Comparison of ENCODE assay signal across 16 cellular contexts in genomic region chr22:46203590-46203980, GRCh38. TPM values are rescaled to one million over a fixed set of nuclear protein-coding genes. Genes with fewer than 3 reads are reported as not detected.
DNase-seq lines count a peak whose midpoint lies in the region; ATAC-seq and TF ChIP-seq lines count a peak whose summit lies in the region.
"Had no signal": no experiment of that assay in that cellular context is flagged by ENCODE, and none has a peak within 500 bp of the region (broad histone marks: within the 10 kb centered on the region; RNA-seq: fewer than 3 reads in every experiment).

No MANE protein-coding gene starts in this region.

- no peak for TF ChIP-seq EP300 in transverse colon (IDR thresholded peaks at IDR 0.05; ENCODE audit: low read depth)

- H3K4me3 Mint-ChIP-seq in MCF 10A (ENCODE audit: unreplicated experiment) (no peak overlapping the region), WTC11 (no peak overlapping the region)
- H3K4me3 Mint-ChIP-seq: B cell; CD4-positive, alpha-beta T cell; HFFc6 had no signal

- ATAC-seq in left lobe of liver (peak; percentile 20), WTC11 (no peak), HG02973 (IDR thresholded peaks at IDR 0.05; ENCODE audit: unreplicated experiment) (no peak)
- ATAC-seq: GM12878 had no signal

- CTCF ChIA-PET in MCF 10A (lab: Yijun Ruan, JAX), result no interaction called here
- CTCF ChIA-PET in WTC11 (lab: Charles Lee), result no interaction called here

- H3K9me3 Mint-ChIP-seq in MCF 10A (ENCODE audit: unreplicated experiment), result peaks cover 4% of the 10 kb centered on the region
- H3K9me3 Mint-ChIP-seq in WTC11, result peaks cover 17% of the 10 kb centered on the region

- H3K9ac ChIP-seq in colonic mucosa (ENCODE audit: low read depth in 2 of 2, low read length in 2 of 2), result peak overlapping the region in 1 of 2 donors; percentile 84

- H3K9me3 ChIP-seq in colonic mucosa (no peaks in the 10 kb centered on the region), muscle layer of duodenum (ENCODE audit: control insufficient read depth in 1 of 2, low read length in 2 of 2) (peaks cover 0 to 7% of the 10 kb centered on the region in 2 donors), transverse colon (peaks cover under 1 to 2% of the 10 kb centered on the region in 2 donors)

- peak overlapping the region; percentile 90 for H3K27ac ChIP-seq in colonic mucosa
- H3K27ac ChIP-seq in muscle layer of duodenum (ENCODE audit: low read length), result peak overlapping the region; percentile 7
- peak overlapping the region; percentile 73 to 87 (median 81) for H3K27ac ChIP-seq in transverse colon

- intact Hi-C loops in colonic mucosa (cut with DNase I) (no loop called here), transverse colon (cut with DNase I; ENCODE audit: low total_unique reads) (no loop called here), MCF 10A (cut with micrococcal nuclease) (no loop called here)

- H3K27me3 ChIP-seq in colonic mucosa (no peaks in the 10 kb centered on the region), muscle layer of duodenum (ENCODE audit: low read depth, low read length) (no peaks in the 10 kb centered on the region), transverse colon (no peaks in the 10 kb centered on the region)

- no peaks in the 10 kb centered on the region for H3K27me3 Mint-ChIP-seq in MCF 10A (ENCODE audit: insufficient read depth, unreplicated experiment)
- H3K27me3 Mint-ChIP-seq in WTC11 (ENCODE audit: low read depth), result no peaks in the 10 kb centered on the region
- H3K27me3 Mint-ChIP-seq: B cell; CD4-positive, alpha-beta T cell had no signal

- POLR2A ChIA-PET in MCF 10A (lab: Yijun Ruan, JAX) (no interaction called here), WTC11 (lab: Charles Lee) (no interaction called here)

- TF ChIP-seq CTCF in colonic mucosa (IDR thresholded peaks at IDR 0.05) (no peak), transverse colon (IDR thresholded peaks at IDR 0.05) (no peak), MCF 10A (IDR thresholded peaks at IDR 0.05; ENCODE audit: unreplicated experiment) (no peak), WTC11 (IDR thresholded peaks at IDR 0.05) (no peak)

- no peak overlapping the region for H3K4me3 ChIP-seq in colonic mucosa
- H3K4me3 ChIP-seq in muscle layer of duodenum (ENCODE audit: low read depth in 1 of 2, low read length in 2 of 2), result no peak overlapping the region
- H3K4me3 ChIP-seq in transverse colon, result no peak overlapping the region
- H3K4me3 ChIP-seq: GM12878 had no signal

- BruUV-seq in MCF 10A (replicated peaks; lab: Mats Ljungman, UMichigan), result no TSS peak

- H3K36me3 ChIP-seq in colonic mucosa (no peaks in the 10 kb centered on the region), muscle layer of duodenum (ENCODE audit: control insufficient read depth in 1 of 2, insufficient read depth in 2 of 2, low read length in 2 of 2) (peaks cover 10 to 38% of the 10 kb centered on the region in 2 donors), transverse colon (peaks cover 0 to 24% (median 10%) of the 10 kb centered on the region in 4 donors)

- in situ Hi-C loops in transverse colon (cut with MboI; ENCODE audit: low pct_ligation_motif_present in 1 of 4, low pct_unique_long_range_greater_than_20kb in 1 of 4, low sequenced_read_pairs in 3 of 4), result no loop called here

- no peaks in the 10 kb centered on the region for H3K4me1 Mint-ChIP-seq in MCF 10A (ENCODE audit: insufficient read depth, unreplicated experiment)
- peaks cover 21% of the 10 kb centered on the region for H3K4me1 Mint-ChIP-seq in WTC11
- H3K4me1 Mint-ChIP-seq: B cell had no signal

- no peak overlapping the region for H3K27ac Mint-ChIP-seq in MCF 10A (ENCODE audit: low read depth, unreplicated experiment)
- H3K27ac Mint-ChIP-seq in WTC11, result no peak overlapping the region
- H3K27ac Mint-ChIP-seq: B cell; CD4-positive, alpha-beta T cell; HFFc6 had no signal

- TF ChIP-seq POLR2A in transverse colon (IDR thresholded peaks at IDR 0.05), result no peak

- H3K4me1 ChIP-seq in colonic mucosa (no peaks in the 10 kb centered on the region), muscle layer of duodenum (ENCODE audit: control insufficient read depth in 1 of 2, insufficient read depth in 2 of 2, low read length in 2 of 2) (peaks cover 0 to 4% of the 10 kb centered on the region in 2 donors), transverse colon (peaks cover 11 to 44% (median 31%) of the 10 kb centered on the region in 4 donors)

- 49 to 59% methylated on average over 5 to 8 of the region's 8 CpGs for WGBS in transverse colon (ENCODE audit: low coverage in 1 of 2), 2 donors

- peaks cover 19% of the 10 kb centered on the region for H3K36me3 Mint-ChIP-seq in MCF 10A (ENCODE audit: insufficient read depth, unreplicated experiment)
- peaks cover 21% of the 10 kb centered on the region for H3K36me3 Mint-ChIP-seq in WTC11

- DNase-seq in colonic mucosa (peak; percentile 79), left lobe of liver (ENCODE audit: low spot score) (no peak), transverse colon (peak; percentile 56), MCF 10A (ENCODE audit: unreplicated experiment) (no peak), WTC11 (ENCODE audit: low spot score) (no peak)
- DNase-seq: C1 segment of cervical spinal cord; CD4-positive, alpha-beta T cell; DMS79; HCEC 1CT; HFFc6 had no signal

TF ChIP-seq in WTC11, 78 proteins besides CTCF, POLR2A, EP300 and RAD21:
- TF ChIP-seq FOXK1 (CRISPR knock-in tag; IDR thresholded peaks at IDR 0.05) (no peak), ZNF232 (CRISPR knock-in tag; IDR thresholded peaks at IDR 0.05) (no peak), GABPB1 (CRISPR knock-in tag; IDR thresholded peaks at IDR 0.05) (no peak), RORB (CRISPR knock-in tag; IDR thresholded peaks at IDR 0.05) (no peak), SMAD4 (CRISPR knock-in tag; IDR thresholded peaks at IDR 0.05) (no peak), ZNF317 (CRISPR knock-in tag; IDR thresholded peaks at IDR 0.05; ENCODE audit: borderline replicate concordance, low read depth) (no peak), HMGA2 (CRISPR knock-in tag; IDR thresholded peaks at IDR 0.05) (no peak), ESRRA (CRISPR knock-in tag; IDR thresholded peaks at IDR 0.05; ENCODE audit: borderline replicate concordance) (no peak)
- TF ChIP-seq, protein P1, sequence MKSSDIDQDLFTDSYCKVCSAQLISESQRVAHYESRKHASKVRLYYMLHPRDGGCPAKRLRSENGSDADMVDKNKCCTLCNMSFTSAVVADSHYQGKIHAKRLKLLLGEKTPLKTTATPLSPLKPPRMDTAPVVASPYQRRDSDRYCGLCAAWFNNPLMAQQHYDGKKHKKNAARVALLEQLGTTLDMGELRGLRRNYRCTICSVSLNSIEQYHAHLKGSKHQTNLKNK (CRISPR knock-in tag; IDR thresholded peaks at IDR 0.05), result no peak
TF ChIP-seq in WTC11: peak in this region for 0.

RNA-seq across cellular contexts. Expression of gene CDPF1, which starts 46.5 kb away (rescaled TPM):
- 10 to 100 TPM in 1 of 2 donors, 1 to 10 TPM in 1; 5.8 to 11.2 TPM for total RNA-seq in colonic mucosa
- total RNA-seq in left lobe of liver, result 5.1 TPM
- total RNA-seq in transverse colon, result 10 to 100 TPM in 1 of 4 donors, 1 to 10 TPM in 2, not detected in 1; 8.2 to 11.9 (median 9.0) TPM
- 6.3 and 9.0 TPM in 2 replicates for total RNA-seq in MCF 10A (2022)
- total RNA-seq in WTC11 (2021), result 11.3 to 11.7 TPM (median 11.5 TPM) in 3 replicates

RNA-seq across cellular contexts. Expression of gene PPARA, which starts 53.3 kb away (rescaled TPM):
- 10 to 100 TPM; 59.8 to 74.8 TPM for total RNA-seq in colonic mucosa
- 122 TPM for total RNA-seq in left lobe of liver
- total RNA-seq in transverse colon, result 10 to 100 TPM; 52.0 to 88.1 (median 74.7) TPM
- total RNA-seq in MCF 10A (2022), result 8.0 and 10.1 TPM in 2 replicates
- total RNA-seq in WTC11 (2021), result 8.5 to 10.1 TPM (median 9.3 TPM) in 3 replicates

RNA-seq across cellular contexts. Expression of gene PKDREJ, which starts 59.6 kb away (rescaled TPM):
- total RNA-seq in colonic mucosa, result 1 to 10 TPM in 1 of 2 donors, under 1 TPM in 1; 0.32 to 1.1 TPM
- total RNA-seq in left lobe of liver, result 0.05 TPM
- total RNA-seq in transverse colon, result under 1 TPM in 1 of 4 donors, not detected in 3; 0.27 TPM
- not detected in 2 replicates for total RNA-seq in MCF 10A (2022)
- 0.02 to 0.07 TPM in 2 of 3 replicates, not detected in the other for total RNA-seq in WTC11 (2021)
- total RNA-seq: B cell; CD4-positive, alpha-beta T cell; G401; GM12878; H4; HFFc6 had no signal

Comparison
In these comparisons a context has a peak if more than half of its experiments do, and no peak if none do; other contexts are left out.
1. DNase-seq: peak in colonic mucosa (single experiment) and transverse colon (single experiment); none in left lobe of liver (single experiment), MCF 10A (single experiment) and WTC11 (single experiment).
2. H3K27ac ChIP-seq: peak in every context shown above with its lines; median percentile 90 in colonic mucosa; 81 in transverse colon; 7 in muscle layer of duodenum.